2 cellular contexts compared by ENCODE assay signal in genomic region chr3:185106491-185106890, GRCh38. TPM values are rescaled to one million over a fixed set of nuclear protein-coding genes. Genes with fewer than 3 reads are reported as not detected.
"Had no signal": no experiment of that assay in that cellular context is flagged by ENCODE, and none has a peak within 500 bp of the region (broad histone marks: within the 10 kb centered on the region; RNA-seq: fewer than 3 reads in every experiment).

No MANE protein-coding gene starts in this region.

RNA-seq across cellular contexts. Expression of gene C3orf70, which starts 46.4 kb away (rescaled TPM):
- total RNA-seq: mononuclear cell had no signal
- polyA plus RNA-seq: immature natural killer cell had no signal
